Comparison of ENCODE assay signal across 28 cellular contexts in genomic region chr7:132148876-132149275, GRCh38.
A peak's percentile ranks its signal among the peaks of the same experiment; 100 is the strongest.
DNase-seq lines count a peak whose midpoint lies in the region; ATAC-seq, FAIRE-seq and TF ChIP-seq lines count a peak whose summit lies in the region.
"Had no signal": no experiment of that assay in that cellular context is flagged by ENCODE, and none has a peak within 500 bp of the region (broad histone marks: within the 10 kb centered on the region; RNA-seq: fewer than 3 reads in every experiment).

No MANE protein-coding gene starts in this region.

- DNase-seq in bronchial epithelial cell (ENCODE audit: low read depth) (peak; percentile 58), epithelial cell of esophagus (ENCODE audit: low read depth) (peak; percentile 65), keratinocyte (ENCODE audit: low read depth, low spot score) (no peak), natural killer cell (no peak), type B pancreatic cell (ENCODE audit: extremely low spot score, unreplicated experiment) (no peak), body of pancreas (no peak)
- DNase-seq: 8988T; ACHN; BE2C; CD4-positive, alpha-beta memory T cell; CD4-positive, CD25-positive, alpha-beta regulatory T cell; CD8-positive, alpha-beta memory T cell; COR-L47; DMS 273 treated with DMSO at 0.1 percent for 48 hours; DMS153; DMS53; DMS79; DND-41; EL; GDM1 had no signal

- H3K27ac ChIP-seq in keratinocyte (ENCODE audit: control insufficient read depth, insufficient read depth, low read length), result no peak overlapping the region
- no peak overlapping the region for H3K27ac ChIP-seq in body of pancreas
- H3K27ac ChIP-seq: BLaER1 had no signal

- no peaks in the 10 kb centered on the region for H3K4me1 Mint-ChIP-seq in natural killer cell
- H3K4me1 Mint-ChIP-seq in type B pancreatic cell (ENCODE audit: unreplicated experiment), result no peaks in the 10 kb centered on the region
- H3K4me1 Mint-ChIP-seq: CD14-positive monocyte; CD4-positive, alpha-beta memory T cell; CD4-positive, CD25-positive, alpha-beta regulatory T cell; CD8-positive, alpha-beta memory T cell had no signal

- H2AFZ ChIP-seq in keratinocyte (ENCODE audit: control insufficient read depth, low read length), result no peak overlapping the region

- H3K4me3 ChIP-seq in bronchial epithelial cell (ENCODE audit: low read depth, low read length), result no peak overlapping the region
- no peak overlapping the region for H3K4me3 ChIP-seq in epithelial cell of esophagus (ENCODE audit: low read length)
- no peak overlapping the region for H3K4me3 ChIP-seq in keratinocyte (ENCODE audit: control insufficient read depth in 2 of 3, extremely low read depth in 1 of 3, insufficient read depth in 2 of 3, low read depth in 1 of 3, low read length in 3 of 3)
- no peak overlapping the region for H3K4me3 ChIP-seq in body of pancreas
- H3K4me3 ChIP-seq: BLaER1, GM12878 had no signal

- TF ChIP-seq POLR2A in body of pancreas (IDR thresholded peaks at IDR 0.05), result no peak

- H3K9me1 ChIP-seq in keratinocyte (ENCODE audit: control insufficient read depth, extremely low read depth, insufficient read depth, low read length), result no peaks in the 10 kb centered on the region

- H3K79me2 ChIP-seq in keratinocyte (ENCODE audit: control insufficient read depth, insufficient read depth, low read length), result no peaks in the 10 kb centered on the region

- H3K27me3 ChIP-seq in bronchial epithelial cell (ENCODE audit: control insufficient read depth, insufficient read depth, low read length) (peaks cover 8% of the 10 kb centered on the region), keratinocyte (ENCODE audit: control insufficient read depth, extremely low read depth, insufficient read depth, low read length) (peaks cover 17% of the 10 kb centered on the region), body of pancreas (no peaks in the 10 kb centered on the region)
- H3K27me3 ChIP-seq: BE2C, BLaER1 had no signal

- H3K4me3 Mint-ChIP-seq in natural killer cell, result no peak overlapping the region
- no peak overlapping the region for H3K4me3 Mint-ChIP-seq in type B pancreatic cell
- H3K4me3 Mint-ChIP-seq: CD14-positive monocyte; CD4-positive, alpha-beta memory T cell; CD4-positive, CD25-positive, alpha-beta regulatory T cell; CD8-positive, alpha-beta memory T cell had no signal

- H3K36me3 ChIP-seq in bronchial epithelial cell (ENCODE audit: control insufficient read depth, insufficient read depth, low read length) (no peaks in the 10 kb centered on the region), keratinocyte (ENCODE audit: control insufficient read depth in 2 of 2, extremely low read depth in 1 of 2, insufficient read depth in 2 of 2, low read length in 2 of 2) (no peaks in the 10 kb centered on the region), body of pancreas (replicated peaks in 1 of 2; ENCODE audit: insufficient read depth in 1 of 2, low read depth in 2 of 2) (no peaks in the 10 kb centered on the region)
- H3K36me3 ChIP-seq: BLaER1 had no signal

- WGBS in body of pancreas, 2 donors, result 57 to 75% methylated on average over 3 of the region's 3 CpGs

- H3K4me1 ChIP-seq in keratinocyte (ENCODE audit: control insufficient read depth, extremely low read depth, insufficient read depth, low read length) (peaks cover 24% of the 10 kb centered on the region), body of pancreas (no peaks in the 10 kb centered on the region)

- no peak for TF ChIP-seq CTCF in bronchial epithelial cell (IDR thresholded peaks at IDR 0.05; ENCODE audit: insufficient read depth, low read length, severe bottlenecking)
- no peak for TF ChIP-seq CTCF in epithelial cell of esophagus (IDR thresholded peaks at IDR 0.05; ENCODE audit: insufficient read depth, low read depth, low read length, missing control alignments)
- TF ChIP-seq CTCF in keratinocyte (optimal IDR thresholded peaks at IDR 0.05 in 1 of 3, IDR thresholded peaks at IDR 0.05 in 1 of 3, conservative IDR thresholded peaks at IDR 0.05 in 1 of 3; ENCODE audit: extremely low read depth in 1 of 3, insufficient read depth in 2 of 3, low read length in 3 of 3), result no peak
- TF ChIP-seq CTCF in natural killer cell (IDR thresholded peaks at IDR 0.05), result no peak
- no peak for TF ChIP-seq CTCF in type B pancreatic cell (conservative IDR thresholded peaks at IDR 0.05)
- TF ChIP-seq CTCF in body of pancreas (IDR thresholded peaks at IDR 0.05), result no peak

- H3K4me2 ChIP-seq in keratinocyte (ENCODE audit: control insufficient read depth, extremely low read depth, insufficient read depth, low read depth, low read length), result peak overlapping the region; percentile 42
- H3K4me2 ChIP-seq: BLaER1 had no signal

- no peaks in the 10 kb centered on the region for H3K9me3 Mint-ChIP-seq in natural killer cell
- no peaks in the 10 kb centered on the region for H3K9me3 Mint-ChIP-seq in type B pancreatic cell
- H3K9me3 Mint-ChIP-seq: CD4-positive, CD25-positive, alpha-beta regulatory T cell had no signal

- ATAC-seq in esophagus mucosa (peak; percentile 43), natural killer cell (no peak), GM21360 (IDR thresholded peaks at IDR 0.05; ENCODE audit: unreplicated experiment) (no peak), body of pancreas (no peak)
- ATAC-seq: GM12878 had no signal

- H3K9me3 ChIP-seq in keratinocyte (ENCODE audit: control insufficient read depth, low read depth, low read length), result no peaks in the 10 kb centered on the region
- no peaks in the 10 kb centered on the region for H3K9me3 ChIP-seq in body of pancreas
- H3K9me3 ChIP-seq: BE2C, BLaER1 had no signal

- H3K27me3 Mint-ChIP-seq in natural killer cell (ENCODE audit: low read depth in 2 of 2), result peaks cover 0 to 3% of the 10 kb centered on the region in 2 donors
- peaks cover 31% of the 10 kb centered on the region for H3K27me3 Mint-ChIP-seq in type B pancreatic cell

- no peak overlapping the region for H3K9ac ChIP-seq in keratinocyte (ENCODE audit: control insufficient read depth, extremely low read depth, insufficient read depth, low read length)
- H3K9ac ChIP-seq: BLaER1 had no signal

- peak; percentile 75 for FAIRE-seq in bronchial epithelial cell (lab: Jason Lieb, UNC)
- peak; percentile 57 for FAIRE-seq in keratinocyte (lab: Jason Lieb, UNC)
- FAIRE-seq: A204.1, GM12878, GM12892, GM18507 had no signal

- dilution Hi-C loops in keratinocyte (cut with MboI; ENCODE audit: extremely low pct_ligation_motif_present, low sequenced_read_pairs), result no loop called here

- no peaks in the 10 kb centered on the region for H4K20me1 ChIP-seq in keratinocyte (ENCODE audit: control insufficient read depth, extremely low read depth, insufficient read depth, low read length)
- H4K20me1 ChIP-seq: BLaER1 had no signal

- intact Hi-C loops in natural killer cell (cut with micrococcal nuclease), result no loop called here
- intact Hi-C loops in body of pancreas (cut with DNase I), result no loop called here

- H3K27ac Mint-ChIP-seq in natural killer cell (no peak overlapping the region), type B pancreatic cell (no peak overlapping the region)
- H3K27ac Mint-ChIP-seq: CD14-positive monocyte; CD4-positive, alpha-beta memory T cell; CD4-positive, CD25-positive, alpha-beta regulatory T cell; CD8-positive, alpha-beta memory T cell had no signal

- H3K36me3 Mint-ChIP-seq in natural killer cell, result no peaks in the 10 kb centered on the region
- no peaks in the 10 kb centered on the region for H3K36me3 Mint-ChIP-seq in type B pancreatic cell
- H3K36me3 Mint-ChIP-seq: CD14-positive monocyte; CD4-positive, alpha-beta memory T cell; CD4-positive, CD25-positive, alpha-beta regulatory T cell had no signal

Comparison
In these comparisons a context has a peak if more than half of its experiments do, and no peak if none do; other contexts are left out.
1. DNase-seq: peak in bronchial epithelial cell (single experiment) and epithelial cell of esophagus (single experiment); none in keratinocyte (single experiment), natural killer cell (single experiment), type B pancreatic cell (single experiment) and body of pancreas (0 of 4).